In the genomic region with DNA sequence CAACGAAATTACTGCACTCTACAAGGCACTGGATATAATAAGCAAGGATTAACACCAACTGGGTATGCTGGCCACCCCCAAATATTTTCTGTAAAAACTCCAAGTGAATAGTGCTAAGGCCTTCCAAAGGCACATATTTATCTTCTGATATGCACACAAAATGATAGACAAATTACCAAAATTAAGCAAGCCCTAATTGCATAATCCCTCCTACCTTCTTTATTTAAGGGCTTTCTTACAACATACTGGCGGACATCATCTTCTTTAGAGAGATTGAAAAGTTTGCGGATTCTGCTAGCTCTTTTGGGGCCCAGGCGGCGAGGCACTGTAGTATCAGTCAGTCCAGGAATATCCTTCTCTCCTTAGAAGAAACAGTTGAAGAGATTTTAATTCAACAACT, we compare ENCODE assay signal across 8 cellular contexts. TPM values are rescaled to one million over a fixed set of nuclear protein-coding genes. Genes with fewer than 3 reads are reported as not detected.
A peak's percentile ranks its signal among the peaks of the same experiment; 100 is the strongest.
DNase-seq lines count a peak whose midpoint lies in the region; ATAC-seq and TF ChIP-seq lines count a peak whose summit lies in the region.

No MANE protein-coding gene starts in this region.

- DNase-seq in CD8-positive, alpha-beta T cell: no peak
- DNase-seq in Karpas-422: no peak
- DNase-seq in chondrocyte (ENCODE audit: low spot score): no peak
- no peak for DNase-seq in GF-D8 (lab: John Stamatoyannopoulos, UW)
- no peak for DNase-seq in NAMALWA (ENCODE audit: low spot score)

- H3K9ac ChIP-seq in Karpas-422 (ENCODE audit: low read length): peak overlapping the region; percentile 94
- no peak overlapping the region for H3K9ac ChIP-seq in neural cell (ENCODE audit: low read length)

- TF ChIP-seq EP300 in neural cell (conservative IDR thresholded peaks at IDR 0.05; ENCODE audit: poor library complexity, severe bottlenecking): no peak

- H3K9me2 ChIP-seq in Karpas-422 (replicated peaks; ENCODE audit: insufficient read depth, low read length) (no peaks in the 10 kb centered on the region), neural cell (ENCODE audit: insufficient read depth, low read length) (no peaks in the 10 kb centered on the region)

- peaks cover 29% of the 10 kb centered on the region for H3K4me1 ChIP-seq in CD8-positive, alpha-beta T cell (ENCODE audit: insufficient read depth, low read length)
- H3K4me1 ChIP-seq in Karpas-422 (ENCODE audit: low read length): peaks cover 27% of the 10 kb centered on the region

- H3K27me3 Mint-ChIP-seq in CD8-positive, alpha-beta T cell (ENCODE audit: low read depth): no peaks in the 10 kb centered on the region
- H3K27me3 Mint-ChIP-seq in chondrocyte (ENCODE audit: low read depth): no peaks in the 10 kb centered on the region

- TF ChIP-seq CTCF in CD8-positive, alpha-beta T cell (IDR thresholded peaks at IDR 0.05): no peak
- TF ChIP-seq CTCF in chondrocyte (IDR thresholded peaks at IDR 0.05): no peak
- TF ChIP-seq CTCF in neural cell (IDR thresholded peaks at IDR 0.05; ENCODE audit: poor library complexity, severe bottlenecking): no peak

- H3K4me2 ChIP-seq in Karpas-422 (ENCODE audit: low read depth, low read length, poor library complexity, severe bottlenecking) (peak overlapping the region; percentile 92), neural cell (ENCODE audit: low read length) (no peak overlapping the region)

- H3F3A ChIP-seq in neural cell (ENCODE audit: insufficient read depth, low read length, poor library complexity, severe bottlenecking): peaks cover 6% of the 10 kb centered on the region

- CTCF ChIA-PET in CD8-positive, alpha-beta T cell (lab: Charles Lee): no interaction called here

- intact Hi-C loops in CD8-positive, alpha-beta T cell (cut with DNase I, micrococcal nuclease): loop anchor here in 1 of 2 experiments (5.0 kb wide), 1 partner anchor 196 kb away; no protein-coding TSS in a partner anchor

- peaks cover 68% of the 10 kb centered on the region for H3K36me3 Mint-ChIP-seq in CD8-positive, alpha-beta T cell
- peaks cover 35% of the 10 kb centered on the region for H3K36me3 Mint-ChIP-seq in chondrocyte (ENCODE audit: low read depth)

- peaks cover 43% of the 10 kb centered on the region for H3K4me1 Mint-ChIP-seq in CD8-positive, alpha-beta T cell (ENCODE audit: low read depth)
- peaks cover 54% of the 10 kb centered on the region for H3K4me1 Mint-ChIP-seq in chondrocyte (ENCODE audit: low read depth)

- H2AFZ ChIP-seq in Karpas-422 (ENCODE audit: low read length) (no peak overlapping the region), neural cell (ENCODE audit: low read depth, low read length) (no peak overlapping the region)

- H3K4me3 ChIP-seq in CD8-positive, alpha-beta T cell (ENCODE audit: low read depth, low read length): peak overlapping the region; percentile 6
- peak overlapping the region; percentile 90 for H3K4me3 ChIP-seq in Karpas-422 (ENCODE audit: low read length)
- peak overlapping the region; percentile 78 for H3K4me3 ChIP-seq in neural cell (ENCODE audit: low read length)

- H3K27ac ChIP-seq in CD8-positive, alpha-beta T cell (ENCODE audit: low read depth, low read length): no peak overlapping the region
- H3K27ac ChIP-seq in Karpas-422 (ENCODE audit: low read length) (peak overlapping the region; percentile 88; the same call in 1 of the 2 replicates), neural cell (ENCODE audit: low read length) (no peak overlapping the region)

- peak overlapping the region; percentile 50 for H3K27ac Mint-ChIP-seq in CD8-positive, alpha-beta T cell
- peak overlapping the region; percentile 99 for H3K27ac Mint-ChIP-seq in chondrocyte (ENCODE audit: unreplicated experiment)

- ATAC-seq in CD8-positive, alpha-beta T cell: no peak
- ATAC-seq in GM18502 (IDR thresholded peaks at IDR 0.05; ENCODE audit: poor library complexity, unreplicated experiment) (no peak), HG03432 (IDR thresholded peaks at IDR 0.05; ENCODE audit: unreplicated experiment) (no peak)

- no peaks in the 10 kb centered on the region for H3K27me3 ChIP-seq in CD8-positive, alpha-beta T cell (ENCODE audit: insufficient read depth, low read length)
- H3K27me3 ChIP-seq in Karpas-422 (ENCODE audit: low read length) (no peaks in the 10 kb centered on the region), neural cell (ENCODE audit: insufficient read depth, low read depth, low read length) (no peaks in the 10 kb centered on the region)

- peak overlapping the region; percentile 95 for H3K4me3 Mint-ChIP-seq in CD8-positive, alpha-beta T cell
- H3K4me3 Mint-ChIP-seq in chondrocyte (ENCODE audit: unreplicated experiment): peak overlapping the region; percentile 95

- H3K9me3 Mint-ChIP-seq in CD8-positive, alpha-beta T cell: no peaks in the 10 kb centered on the region
- H3K9me3 Mint-ChIP-seq in chondrocyte (ENCODE audit: low read depth): no peaks in the 10 kb centered on the region

- no peak for TF ChIP-seq RAD21 in neural cell (conservative IDR thresholded peaks at IDR 0.05)

- H3K36me3 ChIP-seq in CD8-positive, alpha-beta T cell (ENCODE audit: insufficient read depth, low read length): peaks cover 29% of the 10 kb centered on the region
- H3K36me3 ChIP-seq in Karpas-422 (ENCODE audit: insufficient read depth, low read length): peaks cover 61% of the 10 kb centered on the region
- peaks cover 5% of the 10 kb centered on the region for H3K36me3 ChIP-seq in neural cell (ENCODE audit: insufficient read depth, low read length)

- H3K79me2 ChIP-seq in Karpas-422 (ENCODE audit: low read length) (peaks cover 26% of the 10 kb centered on the region), neural cell (replicated peaks; ENCODE audit: insufficient read depth, low read length) (peaks cover 14% of the 10 kb centered on the region)

- H3K9me3 ChIP-seq in CD8-positive, alpha-beta T cell (ENCODE audit: low read length): no peaks in the 10 kb centered on the region
- H3K9me3 ChIP-seq in Karpas-422 (ENCODE audit: low read length): no peaks in the 10 kb centered on the region
- H3K9me3 ChIP-seq in neural cell (ENCODE audit: low read length): no peaks in the 10 kb centered on the region

- H4K20me1 ChIP-seq in Karpas-422 (ENCODE audit: insufficient read depth, low read depth, low read length): peaks cover 16% of the 10 kb centered on the region; the same call in 1 of the 2 replicates
- H4K20me1 ChIP-seq in neural cell (ENCODE audit: insufficient read depth): no peaks in the 10 kb centered on the region

- POLR2A ChIA-PET in CD8-positive, alpha-beta T cell (lab: Charles Lee): no interaction called here

TF ChIP-seq in neural cell, 6 proteins besides CTCF, POLR2A, EP300 and RAD21:
- TF ChIP-seq EZH2 (IDR thresholded peaks at IDR 0.05; ENCODE audit: borderline replicate concordance, insufficient read depth, low read length, poor library complexity, severe bottlenecking) (no peak), POLR2AphosphoS5 (IDR thresholded peaks at IDR 0.05) (no peak), TAF1 (IDR thresholded peaks at IDR 0.05; ENCODE audit: low read depth) (no peak), SMC3 (conservative IDR thresholded peaks at IDR 0.05; ENCODE audit: poor library complexity) (no peak)

RNA-seq across cellular contexts. Expression of a gene that starts 1.9 kb away (rescaled TPM):
- total RNA-seq in CD8-positive, alpha-beta T cell: 1,000 to 10,000 TPM; 4,631 to 4,695 TPM
- total RNA-seq in Karpas-422 (2014; rRNA removed; shearing (Covaris generic); ENCODE audit: low replicate concordance): 3,209 and 3,816 TPM in 2 replicates
- 1,291 to 1,481 TPM (median 1,330 TPM) in 3 replicates for total RNA-seq in chondrocyte
- 1,018 and 1,189 TPM in 2 replicates for polyA plus RNA-seq in neural cell
- 349 and 369 TPM in 2 replicates for polyA minus RNA-seq in neural cell

RNA-seq across cellular contexts. Expression of a gene that starts 30.7 kb away (rescaled TPM):
- 1 to 10 TPM in 1 of 2 experiments, under 1 TPM in 1; 0.62 to 1.2 TPM for total RNA-seq in CD8-positive, alpha-beta T cell
- 0.87 and 1.1 TPM in 2 replicates for total RNA-seq in Karpas-422 (2014; rRNA removed; shearing (Covaris generic); ENCODE audit: low replicate concordance)
- 0.48 to 0.79 TPM (median 0.65 TPM) in 3 replicates for total RNA-seq in chondrocyte
- polyA plus RNA-seq in neural cell: 3.0 and 7.1 TPM in 2 replicates
- 16.1 and 17.1 TPM in 2 replicates for polyA minus RNA-seq in neural cell

Comparison
In these comparisons a context has a peak if more than half of its experiments do, and no peak if none do; other contexts are left out.
1. H3K4me3 ChIP-seq: peak in every context shown above with its lines; median percentile 90 in Karpas-422; 78 in neural cell; 6 in CD8-positive, alpha-beta T cell.